Comparison of ENCODE assay signal across 1 cellular context in genomic region chr5:14242871-14243383, GRCh38.
TF ChIP-seq lines count a peak whose summit lies in the region.

No MANE protein-coding gene starts in this region.

TF ChIP-seq in WTC11, 78 proteins besides CTCF, POLR2A, EP300 and RAD21 (continued from another document):
- TF ChIP-seq ZNF232 (CRISPR knock-in tag; IDR thresholded peaks at IDR 0.05): no peak
- TF ChIP-seq HMGA2 (CRISPR knock-in tag; IDR thresholded peaks at IDR 0.05): no peak
- no peak for TF ChIP-seq MAX (CRISPR knock-in tag; IDR thresholded peaks at IDR 0.05)
- TF ChIP-seq NFATC4 (CRISPR knock-in tag; IDR thresholded peaks at IDR 0.05): no peak
- no peak for TF ChIP-seq E2F4 (CRISPR knock-in tag; IDR thresholded peaks at IDR 0.05; ENCODE audit: borderline replicate concordance, low read depth)
